Comparison of ENCODE assay signal across 24 cellular contexts in genomic region chr3:16033889-16034687, GRCh38.
A peak's percentile ranks its signal among the peaks of the same experiment; 100 is the strongest.
DNase-seq lines count a peak whose midpoint lies in the region; ATAC-seq and TF ChIP-seq lines count a peak whose summit lies in the region.
"Had no signal": no experiment of that assay in that cellular context is flagged by ENCODE, and none has a peak within 500 bp of the region (broad histone marks: within the 10 kb centered on the region; RNA-seq: fewer than 3 reads in every experiment).

No MANE protein-coding gene starts in this region.

- H2AFZ ChIP-seq in SK-N-SH (ENCODE audit: low read depth) (peak overlapping the region; percentile 70; the same call in 1 of the 2 replicates), osteoblast (ENCODE audit: low read length) (peak overlapping the region; percentile 52)
- H2AFZ ChIP-seq: parathyroid adenoma had no signal

- H3K27me3 ChIP-seq in SK-N-SH (ENCODE audit: insufficient read depth) (no peaks in the 10 kb centered on the region), osteoblast (ENCODE audit: insufficient read depth, low read length) (no peaks in the 10 kb centered on the region), transverse colon (no peaks in the 10 kb centered on the region)
- H3K27me3 ChIP-seq: gastrocnemius medialis, left lung had no signal

- no peaks in the 10 kb centered on the region for H4K20me1 ChIP-seq in SK-N-SH (ENCODE audit: insufficient read depth)
- H4K20me1 ChIP-seq in osteoblast (ENCODE audit: insufficient read depth, low read length), result no peaks in the 10 kb centered on the region

- CTCF ChIA-PET in SK-N-SH (lab: Yijun Ruan, JAX), result interaction anchor here (0.9 to 1.9 kb wide), 3 partner anchors 14 to 144 kb away, joined by 4 to 7 read pairs (median 4); no protein-coding TSS in a partner anchor

- POLR2A ChIA-PET in SK-N-SH (lab: Yijun Ruan, JAX), result no interaction called here

- H3K4me2 ChIP-seq in SK-N-SH, result peak overlapping the region; percentile 45
- no peak overlapping the region for H3K4me2 ChIP-seq in osteoblast (ENCODE audit: insufficient read depth, low read length)

- no peaks in the 10 kb centered on the region for H3K9me2 ChIP-seq in SK-N-SH

- TF ChIP-seq RAD21 in SK-N-SH (IDR thresholded peaks at IDR 0.05; ENCODE audit: low read length), result no peak

- in situ Hi-C loops in transverse colon (cut with MboI; ENCODE audit: low pct_ligation_motif_present in 1 of 4, low pct_unique_long_range_greater_than_20kb in 1 of 4, low sequenced_read_pairs in 3 of 4), result loop anchor here in 2 of 4 donors (25.0 kb wide), 2 partner anchors 503 to 528 kb away; no protein-coding TSS in a partner anchor

- DNase-seq in GM03348 (ENCODE audit: low spot score), result peak; percentile 51
- DNase-seq in SK-N-SH, result no peak
- DNase-seq in epithelial cell of esophagus (ENCODE audit: low read depth), result peak; percentile 47
- no peak for DNase-seq in osteoblast (ENCODE audit: insufficient read length, low spot score, missing footprints)
- no peak for DNase-seq in transverse colon
- no peak for DNase-seq in LoVo (ENCODE audit: low spot score)
- no peak for DNase-seq in left lobe of liver (ENCODE audit: low spot score)
- DNase-seq: activated CD4-positive, alpha-beta T cell treated with anti-CD3 and anti-CD28 coated beads for 36 hours; CD4-positive, alpha-beta memory T cell; dermis blood vessel endothelial cell; DMS53; gastrocnemius medialis; H9; left lung; NCI-H1105 treated with DMSO at 0.1 percent for 48 hours; NCI-H2081; NCI-H524; stimulated activated naive CD4-positive, alpha-beta T cell; SW 1271 had no signal

- H3K4me3 ChIP-seq in SK-N-SH (ENCODE audit: low read depth in 2 of 2, low read length in 1 of 2) (no peak overlapping the region), epithelial cell of esophagus (ENCODE audit: low read length) (no peak overlapping the region), osteoblast (ENCODE audit: insufficient read depth, low read length) (no peak overlapping the region), transverse colon (no peak overlapping the region)
- H3K4me3 ChIP-seq: gastrocnemius medialis, left lung, skin epidermis, thoracic aorta had no signal

- H3K79me2 ChIP-seq in SK-N-SH (ENCODE audit: insufficient read depth), result no peaks in the 10 kb centered on the region
- H3K79me2 ChIP-seq in osteoblast (ENCODE audit: insufficient read depth, low read length), result no peaks in the 10 kb centered on the region
- H3K79me2 ChIP-seq: parathyroid adenoma had no signal

- intact Hi-C loops in transverse colon (cut with DNase I; ENCODE audit: low total_unique reads), result no loop called here

- TF ChIP-seq EP300 in SK-N-SH (IDR thresholded peaks at IDR 0.05; ENCODE audit: borderline replicate concordance in 1 of 2, low read depth in 1 of 2, low read length in 1 of 2), result peak in 1 of 2 experiments; percentile 51; a peak in 1 of 4 replicates
- no peak for TF ChIP-seq EP300 in transverse colon (IDR thresholded peaks at IDR 0.05; ENCODE audit: low read depth)

- peaks cover 12% of the 10 kb centered on the region for H3F3A ChIP-seq in SK-N-SH (replicated peaks; ENCODE audit: insufficient read depth)

- WGBS in SK-N-SH (ENCODE audit: low lambda C conversion rate), result 24% methylated on average over 3 of the region's 3 CpGs
- WGBS in transverse colon (ENCODE audit: low coverage in 1 of 2), 2 donors, result 80 to 84% methylated on average over 3 of the region's 3 CpGs

- TF ChIP-seq POLR2A in transverse colon (IDR thresholded peaks at IDR 0.05), result no peak

- ATAC-seq in HG02938 (IDR thresholded peaks at IDR 0.05; ENCODE audit: unreplicated experiment) (no peak), left lobe of liver (no peak)
- ATAC-seq: activated CD4-positive, alpha-beta T cell treated with anti-CD3 and anti-CD28 coated beads for 36 hours; activated naive CD4-positive, alpha-beta T cell treated with anti-CD3 and anti-CD28 coated beads, Interleukin-2, amount 50 U/mL, for 72 hours; gastrocnemius medialis; left lung had no signal

- peak overlapping the region; percentile 50 to 86; a peak in 3 of 4 replicates for H3K27ac ChIP-seq in SK-N-SH (ENCODE audit: low read depth in 2 of 2, low read length in 1 of 2)
- peak overlapping the region; percentile 16 for H3K27ac ChIP-seq in osteoblast (ENCODE audit: low read depth, low read length)
- H3K27ac ChIP-seq in transverse colon, result no peak overlapping the region
- H3K27ac ChIP-seq: left lung, parathyroid adenoma, skin epidermis, thoracic aorta had no signal

- peak overlapping the region; percentile 17; the same call in 1 of the 2 replicates for H3K9ac ChIP-seq in SK-N-SH
- H3K9ac ChIP-seq: parathyroid adenoma had no signal

- H3K4me1 ChIP-seq in SK-N-SH (ENCODE audit: control insufficient read depth in 1 of 2, insufficient read depth in 2 of 2, low read depth in 1 of 2, low read length in 1 of 2), result peaks cover 0 to 10% of the 10 kb centered on the region in 2 experiments; a peak in 2 of 4 replicates
- H3K4me1 ChIP-seq in osteoblast (ENCODE audit: insufficient read depth, low read length), result peaks cover 7% of the 10 kb centered on the region
- no peaks in the 10 kb centered on the region for H3K4me1 ChIP-seq in transverse colon
- H3K4me1 ChIP-seq: gastrocnemius medialis, left lung, parathyroid adenoma had no signal

- H3K36me3 ChIP-seq in SK-N-SH (replicated peaks in 1 of 2; ENCODE audit: control insufficient read depth in 1 of 2, insufficient read depth in 2 of 2, low read length in 1 of 2) (no peaks in the 10 kb centered on the region), osteoblast (ENCODE audit: insufficient read depth, low read length) (no peaks in the 10 kb centered on the region), transverse colon (no peaks in the 10 kb centered on the region)
- H3K36me3 ChIP-seq: gastrocnemius medialis, left lung, thoracic aorta had no signal

- no peak for TF ChIP-seq CTCF in SK-N-SH (IDR thresholded peaks at IDR 0.05)
- TF ChIP-seq CTCF in epithelial cell of esophagus (IDR thresholded peaks at IDR 0.05; ENCODE audit: insufficient read depth, low read depth, low read length, missing control alignments), result no peak
- no peak for TF ChIP-seq CTCF in osteoblast (IDR thresholded peaks at IDR 0.05; ENCODE audit: extremely low read depth, low read depth, low read length)
- TF ChIP-seq CTCF in transverse colon (IDR thresholded peaks at IDR 0.05), result no peak

- H3K9me3 ChIP-seq in SK-N-SH, result 0 out of 2 replicates have a peak, but pooled peaks cover 5% of the 10 kb centered on the region
- H3K9me3 ChIP-seq in osteoblast (ENCODE audit: low read depth, low read length), result no peaks in the 10 kb centered on the region
- H3K9me3 ChIP-seq in transverse colon, result no peaks in the 10 kb centered on the region
- H3K9me3 ChIP-seq: gastrocnemius medialis, left lung, thoracic aorta had no signal

TF ChIP-seq in SK-N-SH, 30 proteins besides CTCF, POLR2A, EP300 and RAD21 (continues in another document):
- TF ChIP-seq SIN3A (IDR thresholded peaks at IDR 0.05; ENCODE audit: borderline replicate concordance, low read depth, low read length) (no peak), ELF1 (IDR thresholded peaks at IDR 0.05) (no peak), GATA2 (CRISPR knock-in tag; IDR thresholded peaks at IDR 0.05) (no peak), IRF3 (IDR thresholded peaks at IDR 0.05; ENCODE audit: low read depth, low read length) (no peak), TAF1 (IDR thresholded peaks at IDR 0.05; ENCODE audit: borderline replicate concordance, low read depth, low read length) (no peak), FOSL2 (IDR thresholded peaks at IDR 0.05; ENCODE audit: borderline replicate concordance, low read depth) (peak; percentile 68; the same call in 1 of the 2 replicates), TEAD4 (IDR thresholded peaks at IDR 0.05; ENCODE audit: borderline replicate concordance, insufficient read depth) (peak; percentile 49; the same call in 1 of the 2 replicates), EZH2phosphoT487 (IDR thresholded peaks at IDR 0.05; ENCODE audit: borderline replicate concordance, low read depth) (no peak), USF2 (IDR thresholded peaks at IDR 0.05; ENCODE audit: borderline replicate concordance, low read depth, low read length) (no peak), FOXM1 (IDR thresholded peaks at IDR 0.05; ENCODE audit: low read depth) (no peak), JUND (IDR thresholded peaks at IDR 0.05) (peak; percentile 71), POLR2AphosphoS5 (IDR thresholded peaks at IDR 0.05; ENCODE audit: low read depth, low read length) (no peak), SMC3 (IDR thresholded peaks at IDR 0.05; ENCODE audit: low read depth, low read length) (no peak), FOXJ3 (CRISPR knock-in tag; IDR thresholded peaks at IDR 0.05) (no peak), TCF12 (IDR thresholded peaks at IDR 0.05) (peak; percentile 69), MXI1 (IDR thresholded peaks at IDR 0.05; ENCODE audit: low read depth, low read length) (no peak), RCOR1 (IDR thresholded peaks at IDR 0.05; ENCODE audit: low read length) (no peak), MAX (IDR thresholded peaks at IDR 0.05; ENCODE audit: low read depth) (0 out of 2 replicates have a peak, but pooled peaks have one; percentile 39), NFIC (IDR thresholded peaks at IDR 0.05; ENCODE audit: borderline replicate concordance) (no peak), GABPA (IDR thresholded peaks at IDR 0.05; ENCODE audit: low read depth) (no peak), RFX5 (IDR thresholded peaks at IDR 0.05; ENCODE audit: low read length) (no peak), RXRA (IDR thresholded peaks at IDR 0.05; ENCODE audit: borderline replicate concordance, low read depth) (no peak)

Comparison
In these comparisons a context has a peak if more than half of its experiments do, and no peak if none do; other contexts are left out.
1. DNase-seq: peak in GM03348 (single experiment) and epithelial cell of esophagus (single experiment); none in SK-N-SH (single experiment), osteoblast (single experiment), transverse colon (single experiment), LoVo (single experiment) and left lobe of liver (single experiment).
2. H3K27ac ChIP-seq: peak in SK-N-SH (2 of 2) and osteoblast (single experiment); none in transverse colon (0 of 4).